Comparison of ENCODE assay signal across 2 cellular contexts in the genomic region with DNA sequence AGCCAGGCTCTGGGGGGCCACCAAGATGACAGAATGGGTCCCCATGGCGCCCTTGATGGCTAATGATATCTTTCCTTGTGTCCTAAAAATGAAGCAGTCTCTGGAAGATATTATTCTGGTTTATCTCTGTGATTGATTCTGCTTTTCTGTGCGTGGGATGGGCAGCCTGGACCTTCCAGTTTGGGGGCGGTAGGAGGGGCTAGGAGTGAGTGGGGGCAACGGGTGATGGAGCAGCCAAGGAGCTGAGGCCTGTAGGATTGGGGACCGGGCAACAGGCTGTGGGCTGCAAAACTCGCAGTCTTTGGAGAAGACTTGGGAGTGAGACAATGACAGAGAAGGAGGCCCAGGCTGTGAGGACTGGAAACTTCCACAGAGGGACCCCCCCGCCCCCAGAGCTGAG.
TF ChIP-seq lines count a peak whose summit lies in the region.

No MANE protein-coding gene starts in this region.

TF ChIP-seq in HEK293, 187 proteins besides CTCF, POLR2A, EP300 and RAD21:
- TF ChIP-seq, protein P1, sequence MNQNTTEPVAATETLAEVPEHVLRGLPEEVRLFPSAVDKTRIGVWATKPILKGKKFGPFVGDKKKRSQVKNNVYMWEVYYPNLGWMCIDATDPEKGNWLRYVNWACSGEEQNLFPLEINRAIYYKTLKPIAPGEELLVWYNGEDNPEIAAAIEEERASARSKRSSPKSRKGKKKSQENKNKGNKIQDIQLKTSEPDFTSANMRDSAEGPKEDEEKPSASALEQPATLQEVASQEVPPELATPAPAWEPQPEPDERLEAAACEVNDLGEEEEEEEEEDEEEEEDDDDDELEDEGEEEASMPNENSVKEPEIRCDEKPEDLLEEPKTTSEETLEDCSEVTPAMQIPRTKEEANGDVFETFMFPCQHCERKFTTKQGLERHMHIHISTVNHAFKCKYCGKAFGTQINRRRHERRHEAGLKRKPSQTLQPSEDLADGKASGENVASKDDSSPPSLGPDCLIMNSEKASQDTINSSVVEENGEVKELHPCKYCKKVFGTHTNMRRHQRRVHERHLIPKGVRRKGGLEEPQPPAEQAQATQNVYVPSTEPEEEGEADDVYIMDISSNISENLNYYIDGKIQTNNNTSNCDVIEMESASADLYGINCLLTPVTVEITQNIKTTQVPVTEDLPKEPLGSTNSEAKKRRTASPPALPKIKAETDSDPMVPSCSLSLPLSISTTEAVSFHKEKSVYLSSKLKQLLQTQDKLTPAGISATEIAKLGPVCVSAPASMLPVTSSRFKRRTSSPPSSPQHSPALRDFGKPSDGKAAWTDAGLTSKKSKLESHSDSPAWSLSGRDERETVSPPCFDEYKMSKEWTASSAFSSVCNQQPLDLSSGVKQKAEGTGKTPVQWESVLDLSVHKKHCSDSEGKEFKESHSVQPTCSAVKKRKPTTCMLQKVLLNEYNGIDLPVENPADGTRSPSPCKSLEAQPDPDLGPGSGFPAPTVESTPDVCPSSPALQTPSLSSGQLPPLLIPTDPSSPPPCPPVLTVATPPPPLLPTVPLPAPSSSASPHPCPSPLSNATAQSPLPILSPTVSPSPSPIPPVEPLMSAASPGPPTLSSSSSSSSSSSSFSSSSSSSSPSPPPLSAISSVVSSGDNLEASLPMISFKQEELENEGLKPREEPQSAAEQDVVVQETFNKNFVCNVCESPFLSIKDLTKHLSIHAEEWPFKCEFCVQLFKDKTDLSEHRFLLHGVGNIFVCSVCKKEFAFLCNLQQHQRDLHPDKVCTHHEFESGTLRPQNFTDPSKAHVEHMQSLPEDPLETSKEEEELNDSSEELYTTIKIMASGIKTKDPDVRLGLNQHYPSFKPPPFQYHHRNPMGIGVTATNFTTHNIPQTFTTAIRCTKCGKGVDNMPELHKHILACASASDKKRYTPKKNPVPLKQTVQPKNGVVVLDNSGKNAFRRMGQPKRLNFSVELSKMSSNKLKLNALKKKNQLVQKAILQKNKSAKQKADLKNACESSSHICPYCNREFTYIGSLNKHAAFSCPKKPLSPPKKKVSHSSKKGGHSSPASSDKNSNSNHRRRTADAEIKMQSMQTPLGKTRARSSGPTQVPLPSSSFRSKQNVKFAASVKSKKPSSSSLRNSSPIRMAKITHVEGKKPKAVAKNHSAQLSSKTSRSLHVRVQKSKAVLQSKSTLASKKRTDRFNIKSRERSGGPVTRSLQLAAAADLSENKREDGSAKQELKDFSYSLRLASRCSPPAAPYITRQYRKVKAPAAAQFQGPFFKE (tag by site-specific recombination; IDR thresholded peaks at IDR 0.05; ENCODE audit: borderline replicate concordance) = no peak
- no peak for TF ChIP-seq ZSCAN23 (tag by site-specific recombination; IDR thresholded peaks at IDR 0.05)
- TF ChIP-seq ZNF48 (tag by site-specific recombination; IDR thresholded peaks at IDR 0.05) = no peak
- peak; percentile 93 for TF ChIP-seq EGR2 (tag by site-specific recombination; IDR thresholded peaks at IDR 0.05; ENCODE audit: low read depth)
- TF ChIP-seq, protein P2, sequence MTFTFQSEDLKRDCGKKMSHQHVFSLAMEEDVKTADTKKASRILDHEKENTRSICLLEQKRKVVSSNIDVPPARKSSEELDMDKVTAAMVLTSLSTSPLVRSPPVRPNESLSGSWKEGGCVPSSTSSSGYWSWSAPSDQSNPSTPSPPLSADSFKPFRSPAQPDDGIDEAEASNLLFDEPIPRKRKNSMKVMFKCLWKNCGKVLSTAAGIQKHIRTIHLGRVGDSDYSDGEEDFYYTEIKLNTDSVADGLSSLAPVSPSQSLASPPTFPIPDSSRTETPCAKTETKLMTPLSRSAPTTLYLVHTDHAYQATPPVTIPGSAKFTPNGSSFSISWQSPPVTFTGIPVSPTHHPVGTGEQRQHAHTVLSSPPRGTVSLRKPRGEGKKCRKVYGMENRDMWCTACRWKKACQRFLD (tag by site-specific recombination; IDR thresholded peaks at IDR 0.05) = no peak
- TF ChIP-seq ZFHX2 (tag by site-specific recombination; conservative IDR thresholded peaks at IDR 0.05) = peak; percentile 80
- TF ChIP-seq ZNF747 (tag by site-specific recombination; IDR thresholded peaks at IDR 0.05) = no peak
- TF ChIP-seq ZNF776 (tag by site-specific recombination; IDR thresholded peaks at IDR 0.05; ENCODE audit: borderline replicate concordance) = no peak

TF ChIP-seq in K562, 482 proteins besides CTCF, POLR2A, EP300 and RAD21:
- no peak for TF ChIP-seq ELF2 (CRISPR knock-in tag; IDR thresholded peaks at IDR 0.05)
- 0 out of 2 replicates have a peak, but pooled peaks have one; percentile 8 for TF ChIP-seq EGR1 (conservative IDR thresholded peaks at IDR 0.05)
